In the genomic region with DNA sequence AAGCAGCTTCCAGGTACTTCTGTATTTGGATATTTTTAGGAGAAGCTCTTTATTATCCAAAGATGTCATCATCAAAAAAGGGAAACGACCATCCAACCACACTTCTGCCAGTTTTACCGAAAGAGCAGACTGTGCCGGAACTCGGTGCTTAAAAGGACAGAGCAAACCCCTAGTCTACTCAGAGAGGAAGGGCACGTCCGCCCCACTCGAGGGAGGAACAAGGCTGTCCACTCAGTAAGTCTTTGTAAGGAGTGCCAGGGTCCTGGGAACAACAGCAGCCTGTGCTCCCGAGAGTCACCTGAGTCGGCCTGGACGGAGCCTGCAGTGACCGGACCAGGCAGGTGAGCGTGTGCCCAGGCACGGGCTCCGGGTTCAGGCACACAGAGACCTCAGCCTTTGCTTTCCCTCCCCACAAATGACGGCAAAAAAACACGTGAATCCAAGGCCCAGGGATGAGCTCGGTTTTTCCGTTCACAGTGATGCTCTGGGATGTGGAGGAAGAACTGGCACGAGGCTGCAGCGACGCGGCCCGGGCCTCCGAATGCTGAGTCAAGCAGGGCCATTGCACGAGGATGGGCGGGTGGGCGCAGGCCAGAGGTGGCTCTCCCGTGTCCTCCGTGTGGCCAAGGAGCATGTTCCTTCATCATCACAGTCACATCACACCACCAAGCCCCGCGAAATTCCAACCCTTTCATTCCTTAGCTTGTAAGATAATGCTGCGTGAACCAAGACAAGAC, we compare ENCODE assay signal across 11 cellular contexts. TPM values are rescaled to one million over a fixed set of nuclear protein-coding genes. Genes with fewer than 3 reads are reported as not detected.
A peak's percentile ranks its signal among the peaks of the same experiment; 100 is the strongest.
DNase-seq lines count a peak whose midpoint lies in the region; ATAC-seq and TF ChIP-seq lines count a peak whose summit lies in the region.
"Had no signal": no experiment of that assay in that cellular context is flagged by ENCODE, and none has a peak within 500 bp of the region (broad histone marks: within the 10 kb centered on the region; RNA-seq: fewer than 3 reads in every experiment).

No MANE protein-coding gene starts in this region.

- H3K27ac ChIP-seq in BLaER1 (peak overlapping the region; percentile 89), epithelial cell of prostate (peak overlapping the region; percentile 95)
- H3K27ac ChIP-seq in naive thymus-derived CD4-positive, alpha-beta T cell (ENCODE audit: low read depth, low read length), result no peak overlapping the region

- H3K9me3 ChIP-seq in BLaER1, result no peaks in the 10 kb centered on the region
- H3K9me3 ChIP-seq in naive thymus-derived CD4-positive, alpha-beta T cell (ENCODE audit: control insufficient read depth in 2 of 3, low read length in 3 of 3), result no peaks in the 10 kb centered on the region

- H4K20me1 ChIP-seq in BLaER1, result no peaks in the 10 kb centered on the region

- CTCF ChIA-PET in naive thymus-derived CD4-positive, alpha-beta T cell (lab: Charles Lee), result interaction anchor here (0.6 kb wide), 1 partner anchor 31 kb away, joined by 3 read pairs; no protein-coding TSS in a partner anchor

- no peaks in the 10 kb centered on the region for H3K27me3 Mint-ChIP-seq in osteocyte (ENCODE audit: unreplicated experiment)
- no peaks in the 10 kb centered on the region for H3K27me3 Mint-ChIP-seq in naive thymus-derived CD4-positive, alpha-beta T cell
- H3K27me3 Mint-ChIP-seq: CD4-positive, alpha-beta memory T cell had no signal

- no peaks in the 10 kb centered on the region for H3K36me3 Mint-ChIP-seq in osteocyte (ENCODE audit: unreplicated experiment)
- no peaks in the 10 kb centered on the region for H3K36me3 Mint-ChIP-seq in naive thymus-derived CD4-positive, alpha-beta T cell
- H3K36me3 Mint-ChIP-seq: CD4-positive, alpha-beta memory T cell had no signal

- H3K27ac Mint-ChIP-seq in osteocyte (ENCODE audit: unreplicated experiment), result peak overlapping the region; percentile 11
- H3K27ac Mint-ChIP-seq in naive thymus-derived CD4-positive, alpha-beta T cell, result peak overlapping the region in 1 of 9 donors; percentile 76
- H3K27ac Mint-ChIP-seq: progenitor cell of endocrine pancreas had no signal

- peak overlapping the region; percentile 95 for H3K4me2 ChIP-seq in BLaER1

- H3K4me3 Mint-ChIP-seq in osteocyte (ENCODE audit: unreplicated experiment), result no peak overlapping the region
- H3K4me3 Mint-ChIP-seq in naive thymus-derived CD4-positive, alpha-beta T cell, result peak overlapping the region in 1 of 10 donors; percentile 20

- H3K27me3 ChIP-seq in BLaER1, result no peaks in the 10 kb centered on the region
- no peaks in the 10 kb centered on the region for H3K27me3 ChIP-seq in naive thymus-derived CD4-positive, alpha-beta T cell (ENCODE audit: control insufficient read depth in 2 of 2, insufficient read depth in 2 of 2, low read length in 2 of 2)

- H3K36me3 ChIP-seq in BLaER1, result no peaks in the 10 kb centered on the region
- H3K36me3 ChIP-seq in naive thymus-derived CD4-positive, alpha-beta T cell (ENCODE audit: control insufficient read depth in 2 of 3, insufficient read depth in 3 of 3, low read length in 3 of 3), result no peaks in the 10 kb centered on the region

- H3K4me1 Mint-ChIP-seq in osteocyte (ENCODE audit: unreplicated experiment), result peaks cover 24% of the 10 kb centered on the region
- H3K4me1 Mint-ChIP-seq in naive thymus-derived CD4-positive, alpha-beta T cell, result peaks cover 11 to 32% (median 13%) of the 10 kb centered on the region in 7 donors

- H3K4me1 ChIP-seq in BLaER1, result peaks cover 93% of the 10 kb centered on the region
- H3K4me1 ChIP-seq in naive thymus-derived CD4-positive, alpha-beta T cell (ENCODE audit: control insufficient read depth in 2 of 2, insufficient read depth in 2 of 2, low read length in 2 of 2), result peaks cover 7 to 20% of the 10 kb centered on the region in 2 donors

- H3K9ac ChIP-seq in BLaER1, result peak overlapping the region; percentile 26; the same call in 1 of the 2 replicates

- peak overlapping the region; percentile 59; the same call in 1 of the 2 replicates for H3K4me3 ChIP-seq in BLaER1
- H3K4me3 ChIP-seq in naive thymus-derived CD4-positive, alpha-beta T cell (ENCODE audit: low read length), result no peak overlapping the region

- no peak for ATAC-seq in HG03469 (IDR thresholded peaks at IDR 0.05; ENCODE audit: unreplicated experiment)
- no peak for ATAC-seq in HG02885 (IDR thresholded peaks at IDR 0.05; ENCODE audit: poor library complexity, unreplicated experiment)
- no peak for ATAC-seq in naive thymus-derived CD4-positive, alpha-beta T cell

- POLR2A ChIA-PET in naive thymus-derived CD4-positive, alpha-beta T cell (lab: Charles Lee), result interaction anchor here (0.6 kb wide), 1 partner anchor 75 kb away, joined by 3 read pairs; no protein-coding TSS in a partner anchor

- DNase-seq in NOMO-1 treated with DMSO at 0.1 percent for 48 hours (lab: John Stamatoyannopoulos, UW; ENCODE audit: unreplicated experiment) (peak; percentile 80), epithelial cell of prostate (ENCODE audit: low read depth, low spot score) (no peak), osteocyte (ENCODE audit: extremely low spot score, unreplicated experiment) (no peak), NCI-H748 treated with DMSO at 0.1 percent for 48 hours (lab: John Stamatoyannopoulos, UW) (no peak)
- DNase-seq in naive thymus-derived CD4-positive, alpha-beta T cell, result no peak
- DNase-seq: CD4-positive, alpha-beta memory T cell; NCI-H774 had no signal

- intact Hi-C loops in naive thymus-derived CD4-positive, alpha-beta T cell (cut with micrococcal nuclease), result loop anchor here (1.0 to 5.0 kb wide), 6 partner anchors 17 to 322 kb away; a partner anchor contains a TSS

- no peaks in the 10 kb centered on the region for H3K9me3 Mint-ChIP-seq in osteocyte (ENCODE audit: unreplicated experiment)
- H3K9me3 Mint-ChIP-seq in naive thymus-derived CD4-positive, alpha-beta T cell, result no peaks in the 10 kb centered on the region
- H3K9me3 Mint-ChIP-seq: CD4-positive, alpha-beta memory T cell had no signal

- no peak for TF ChIP-seq CTCF in osteocyte (IDR thresholded peaks at IDR 0.05)

RNA-seq across cellular contexts. Expression of a gene that starts 17.4 kb away (rescaled TPM):
- 1.2 and 1.5 TPM in 2 replicates for total RNA-seq in osteocyte
- total RNA-seq in naive thymus-derived CD4-positive, alpha-beta T cell, result 10 to 100 TPM in 1 of 5 experiments, 1 to 10 TPM in 2, under 1 TPM in 2; 0.81 to 45.5 (median 1.4) TPM
- under 1 TPM; 0.36 to 0.39 TPM for polyA plus RNA-seq in naive thymus-derived CD4-positive, alpha-beta T cell
